In the genomic region with DNA sequence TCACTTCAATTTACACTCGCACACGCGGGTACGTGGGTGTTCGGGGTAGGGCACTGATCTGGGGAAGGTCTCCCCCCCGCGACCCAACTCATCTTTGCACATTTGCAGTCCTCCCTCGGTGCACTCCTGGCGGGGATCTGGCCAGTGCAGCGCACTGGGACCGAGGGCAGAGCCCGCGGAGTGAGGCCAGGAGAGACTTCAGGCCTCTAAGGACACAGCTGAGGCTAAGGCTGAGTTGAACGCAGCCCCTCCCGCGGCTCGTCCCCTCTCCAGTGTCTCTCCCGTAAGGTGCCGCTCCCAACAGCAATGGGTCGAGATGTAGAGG, we compare ENCODE assay signal across 9 cellular contexts. TPM values are rescaled to one million over a fixed set of nuclear protein-coding genes. Genes with fewer than 3 reads are reported as not detected.
A peak's percentile ranks its signal among the peaks of the same experiment; 100 is the strongest.
DNase-seq lines count a peak whose midpoint lies in the region; FAIRE-seq and TF ChIP-seq lines count a peak whose summit lies in the region.
"Had no signal": no experiment of that assay in that cellular context is flagged by ENCODE, and none has a peak within 500 bp of the region (broad histone marks: within the 10 kb centered on the region; RNA-seq: fewer than 3 reads in every experiment).

No MANE protein-coding gene starts in this region.

- no peaks in the 10 kb centered on the region for H3K9me3 ChIP-seq in Peyer's patch
- H3K9me3 ChIP-seq in stomach smooth muscle (ENCODE audit: control insufficient read depth in 2 of 2, low read length in 2 of 2): no peaks in the 10 kb centered on the region

- H3K18ac ChIP-seq in mesendoderm (ENCODE audit: low read length): no peak overlapping the region

- no peaks in the 10 kb centered on the region for H3K4me1 ChIP-seq in Peyer's patch
- no peaks in the 10 kb centered on the region for H3K4me1 ChIP-seq in mesendoderm (ENCODE audit: control insufficient read depth, low read depth, low read length)
- peaks cover 10% of the 10 kb centered on the region for H3K4me1 ChIP-seq in stomach smooth muscle (ENCODE audit: control insufficient read depth, insufficient read depth, low read length)

- no peak for TF ChIP-seq CTCF in Peyer's patch (IDR thresholded peaks at IDR 0.05)

- no peaks in the 10 kb centered on the region for H3K79me2 ChIP-seq in mesendoderm (ENCODE audit: control insufficient read depth, insufficient read depth, low read length)

- peak overlapping the region in 3 of 4 donors; percentile 33 to 51 (median 50) for H3K4me3 ChIP-seq in Peyer's patch
- H3K4me3 ChIP-seq in mesendoderm (ENCODE audit: low read length): no peak overlapping the region
- peak overlapping the region; percentile 64 to 85 for H3K4me3 ChIP-seq in stomach smooth muscle (ENCODE audit: low read length in 2 of 2)

- H2AK5ac ChIP-seq in mesendoderm (ENCODE audit: low read length): no peak overlapping the region

- no peak overlapping the region for H4K8ac ChIP-seq in mesendoderm (ENCODE audit: low read depth, low read length)

- H3K27me3 ChIP-seq in Peyer's patch (no peaks in the 10 kb centered on the region), mesendoderm (ENCODE audit: insufficient read depth, low read length, poor library complexity) (no peaks in the 10 kb centered on the region), stomach smooth muscle (ENCODE audit: control insufficient read depth in 1 of 2, insufficient read depth in 2 of 2, low read length in 2 of 2) (no peaks in the 10 kb centered on the region)

- H3K9ac ChIP-seq in mesendoderm (ENCODE audit: low read length) (peak overlapping the region; percentile 12), stomach smooth muscle (ENCODE audit: low read length in 2 of 2) (no peak overlapping the region)

- peak overlapping the region; percentile 2 for H3K56ac ChIP-seq in mesendoderm (ENCODE audit: low read length)

- H3K36me3 ChIP-seq in Peyer's patch (no peaks in the 10 kb centered on the region), mesendoderm (ENCODE audit: control insufficient read depth, insufficient read depth, low read length) (no peaks in the 10 kb centered on the region), stomach smooth muscle (ENCODE audit: control insufficient read depth in 2 of 2, insufficient read depth in 2 of 2, low read length in 2 of 2) (no peaks in the 10 kb centered on the region)

- no peak overlapping the region for H2BK5ac ChIP-seq in mesendoderm (ENCODE audit: low read length)

- DNase-seq in Peyer's patch (no peak), ecto neural progenitor cell (ENCODE audit: low spot score) (peak; percentile 50), mesendoderm (peak; percentile 34), amniotic stem cell (lab: John Stamatoyannopoulos, UW) (no peak), frontal cortex (ENCODE audit: low spot score in 2 of 2) (no peak)
- no peak for DNase-seq in activated effector memory CD4-positive, alpha-beta T cell treated with Interleukin-2 at 50 U/mL for 16 hours
- DNase-seq in activated CD4-positive, CD25-positive, alpha-beta regulatory T cell treated with anti-CD3 and anti-CD28 coated beads, Interleukin-2, amount 50 U/mL, for 72 hours: no peak

- no peak overlapping the region for H3K27ac ChIP-seq in Peyer's patch
- no peak overlapping the region for H3K27ac ChIP-seq in mesendoderm (ENCODE audit: low read depth, low read length)
- no peak overlapping the region for H3K27ac ChIP-seq in stomach smooth muscle (ENCODE audit: low read length)

- no peaks in the 10 kb centered on the region for H3K79me1 ChIP-seq in mesendoderm (ENCODE audit: low read length)

- no peak overlapping the region for H3K23ac ChIP-seq in mesendoderm (ENCODE audit: low read length)

- no peak for TF ChIP-seq POLR2A in Peyer's patch (IDR thresholded peaks at IDR 0.05)

- no peak overlapping the region for H4K5ac ChIP-seq in mesendoderm (ENCODE audit: low read length)

- no peak overlapping the region for H3K4ac ChIP-seq in mesendoderm (ENCODE audit: low read depth, low read length)

- H2BK15ac ChIP-seq in mesendoderm (replicated peaks; ENCODE audit: low read depth): no peak overlapping the region

- H2BK120ac ChIP-seq in mesendoderm (ENCODE audit: low read depth, low read length): no peak overlapping the region

- H3K4me2 ChIP-seq in mesendoderm (ENCODE audit: low read length): peak overlapping the region; percentile 38

- no peak for FAIRE-seq in frontal cortex (lab: Jason Lieb, UNC)
- FAIRE-seq: GM18507 had no signal

- WGBS in mesendoderm (ENCODE audit: extremely low coverage, insufficient coverage, low lambda C conversion rate): no CpG with 5 or more reads among the region's 20 CpGs

RNA-seq across cellular contexts. Expression of gene NCAM2, which starts 0.9 kb away (rescaled TPM):
- total RNA-seq in Peyer's patch: 1 to 10 TPM in 1 of 4 donors, under 1 TPM in 3; 0.13 to 5.8 (median 0.60) TPM
- 0.15 TPM for polyA plus RNA-seq in mesendoderm (2013, experiment 1 of 2)
- 0.18 TPM for polyA plus RNA-seq in mesendoderm (2013, experiment 2 of 2)
- total RNA-seq in frontal cortex: 63.6 TPM

Comparison
In these comparisons a context has a peak if more than half of its experiments do, and no peak if none do; other contexts are left out.
1. DNase-seq: peak in ecto neural progenitor cell (single experiment) and mesendoderm (single experiment); none in Peyer's patch (0 of 3), activated effector memory CD4-positive, alpha-beta T cell treated with Interleukin-2 at 50 U/mL for 16 hours (single experiment), activated CD4-positive, CD25-positive, alpha-beta regulatory T cell treated with anti-CD3 and anti-CD28 coated beads, Interleukin-2, amount 50 U/mL, for 72 hours (single experiment), amniotic stem cell (single experiment) and frontal cortex (0 of 2).